8 cellular contexts compared by ENCODE assay signal in the genomic region with DNA sequence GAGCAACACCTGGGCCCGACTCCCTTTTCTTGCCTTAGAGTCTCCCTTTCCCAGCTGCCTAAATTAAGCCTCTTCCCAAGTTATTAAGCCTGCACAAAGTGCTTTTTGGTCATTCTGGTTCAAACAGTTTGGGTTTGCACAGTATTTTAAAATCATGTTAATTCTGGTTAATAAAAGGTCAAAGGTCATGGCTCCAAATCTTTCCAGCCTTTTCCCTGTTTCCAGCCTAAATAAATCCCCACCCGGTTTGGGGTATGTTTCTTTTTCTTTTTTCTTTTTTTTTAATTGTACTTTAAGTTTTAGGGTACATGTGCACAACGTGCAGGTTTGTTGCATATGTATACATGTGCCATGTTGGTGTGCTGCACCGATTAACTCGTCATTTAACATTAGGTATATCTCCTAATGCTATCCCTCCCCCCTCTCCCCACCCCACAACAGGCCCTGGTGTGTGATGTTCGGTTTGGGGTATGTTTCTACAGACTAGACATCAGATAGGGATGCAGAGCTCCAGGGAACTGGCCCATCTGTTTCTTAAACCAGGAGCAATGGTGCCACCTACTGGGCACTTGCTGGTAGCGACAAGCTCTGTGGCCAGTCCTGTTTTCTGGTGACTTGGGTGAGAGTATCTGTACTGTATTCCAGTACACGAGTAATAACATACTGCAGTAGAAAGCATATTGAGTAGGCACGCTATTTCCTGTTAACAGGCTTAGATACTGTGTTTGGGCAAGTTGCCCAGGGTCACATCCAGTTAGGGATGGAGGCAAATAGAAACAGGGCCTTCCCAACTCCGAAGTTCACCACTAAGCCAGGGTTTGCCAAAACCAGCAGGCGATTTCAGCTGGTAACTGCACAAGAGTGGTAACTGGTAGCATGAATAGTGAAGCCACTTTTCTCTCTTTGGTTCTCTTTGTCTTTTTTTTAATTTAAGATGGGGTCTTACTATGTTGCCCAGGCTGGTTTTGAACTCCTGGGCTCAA.
DNase-seq lines count a peak whose midpoint lies in the region; ATAC-seq and TF ChIP-seq lines count a peak whose summit lies in the region.

No MANE protein-coding gene starts in this region.

- H3K4me1 Mint-ChIP-seq in activated T-helper 1 cell treated with anti-CD3 and anti-CD28 coated beads, Interleukin-12 subunit alpha, Interleukin-12 subunit beta, Interleukin-2, Interleukin-4 antibody, amounts not matched to agents 30 ng/mL and 10 ng/mL and 1 ng/mL, durations not matched to agents 14 hours and 24 hours and 36 hours (ENCODE audit: low read depth) = peaks cover 16% of the 10 kb centered on the region
- H3K4me1 Mint-ChIP-seq in neural progenitor cell = peaks cover 47% of the 10 kb centered on the region

- peak; percentile 72 for ATAC-seq in GM19025 (IDR thresholded peaks at IDR 0.05; ENCODE audit: low read depth, unreplicated experiment)

- no peaks in the 10 kb centered on the region for H3K36me3 Mint-ChIP-seq in activated T-helper 1 cell treated with anti-CD3 and anti-CD28 coated beads, Interleukin-12 subunit alpha, Interleukin-12 subunit beta, Interleukin-2, Interleukin-4 antibody, amounts not matched to agents 30 ng/mL and 10 ng/mL and 1 ng/mL, durations not matched to agents 14 hours and 24 hours and 36 hours (ENCODE audit: low read depth)
- peaks cover 2% of the 10 kb centered on the region for H3K36me3 Mint-ChIP-seq in neural progenitor cell

- no peaks in the 10 kb centered on the region for H3K9me2 ChIP-seq in Karpas-422 (replicated peaks; ENCODE audit: insufficient read depth, low read length)

- H4K20me1 ChIP-seq in Karpas-422 (ENCODE audit: insufficient read depth, low read depth, low read length) = peaks cover 28% of the 10 kb centered on the region
- peaks cover 71% of the 10 kb centered on the region for H4K20me1 ChIP-seq in neural progenitor cell (ENCODE audit: low read depth)

- H3F3A ChIP-seq in neural progenitor cell (ENCODE audit: low read depth) = peaks cover 23% of the 10 kb centered on the region

- H3K27me3 Mint-ChIP-seq in activated T-helper 1 cell treated with anti-CD3 and anti-CD28 coated beads, Interleukin-12 subunit alpha, Interleukin-12 subunit beta, Interleukin-2, Interleukin-4 antibody, amounts not matched to agents 30 ng/mL and 10 ng/mL and 1 ng/mL, durations not matched to agents 14 hours and 24 hours and 36 hours (ENCODE audit: insufficient read depth) = peaks cover 2% of the 10 kb centered on the region
- H3K27me3 Mint-ChIP-seq in neural progenitor cell (ENCODE audit: insufficient read depth, low read depth) = peaks cover 3% of the 10 kb centered on the region

- H3K36me3 ChIP-seq in Karpas-422 (ENCODE audit: insufficient read depth, low read length) = no peaks in the 10 kb centered on the region
- no peaks in the 10 kb centered on the region for H3K36me3 ChIP-seq in neural progenitor cell
- H3K36me3 ChIP-seq in stomach = no peaks in the 10 kb centered on the region

- H3K79me2 ChIP-seq in Karpas-422 (ENCODE audit: low read length) (peaks cover 3% of the 10 kb centered on the region; the same call in 1 of the 2 replicates), neural progenitor cell (ENCODE audit: low read depth) (peaks cover 44% of the 10 kb centered on the region)

- H3K9me3 ChIP-seq in Karpas-422 (ENCODE audit: low read length) (peaks cover 3% of the 10 kb centered on the region; the same call in 1 of the 2 replicates), neural progenitor cell (ENCODE audit: low read depth) (no peaks in the 10 kb centered on the region), stomach (no peaks in the 10 kb centered on the region)

- TF ChIP-seq POLR2A in stomach (IDR thresholded peaks at IDR 0.05) = no peak

- intact Hi-C loops in activated T-helper 1 cell treated with anti-CD3 and anti-CD28 coated beads, Interleukin-12 subunit alpha, Interleukin-12 subunit beta, Interleukin-2, Interleukin-4 antibody, amounts not matched to agents 30 ng/mL and 10 ng/mL and 1 ng/mL, durations not matched to agents 14 hours and 24 hours and 36 hours (cut with micrococcal nuclease) = loop anchor here (1.0 kb wide), 4 partner anchors 80 to 414 kb away; a partner anchor contains a TSS
- intact Hi-C loops in stomach (cut with DNase I; ENCODE audit: low total_unique reads) = loop anchor here (5.0 kb wide), 1 partner anchor 76 kb away; no protein-coding TSS in a partner anchor

- H2AFZ ChIP-seq in Karpas-422 (ENCODE audit: low read length) (no peak overlapping the region), neural progenitor cell (replicated peaks) (no peak overlapping the region)

- H3K9ac ChIP-seq in Karpas-422 (ENCODE audit: low read length) = no peak overlapping the region
- no peak overlapping the region for H3K9ac ChIP-seq in neural progenitor cell

- no peaks in the 10 kb centered on the region for H3K27me3 ChIP-seq in Karpas-422 (ENCODE audit: low read length)
- H3K27me3 ChIP-seq in neural progenitor cell = no peaks in the 10 kb centered on the region
- H3K27me3 ChIP-seq in stomach = no peaks in the 10 kb centered on the region

- H3K4me1 ChIP-seq in Karpas-422 (ENCODE audit: low read length) = no peaks in the 10 kb centered on the region
- peaks cover 39% of the 10 kb centered on the region for H3K4me1 ChIP-seq in neural progenitor cell
- H3K4me1 ChIP-seq in stomach = peaks cover 0 to 36% (median 25%) of the 10 kb centered on the region in 4 donors

- DNase-seq in AG09309 (ENCODE audit: low read depth) = peak; percentile 67
- peak; percentile 95 for DNase-seq in Karpas-422
- DNase-seq in RPMI8226 = peak; percentile 81
- peak; percentile 73 for DNase-seq in activated T-helper 1 cell treated with anti-CD3 and anti-CD28 coated beads, Interleukin-12 subunit alpha, Interleukin-12 subunit beta, Interleukin-2, Interleukin-4 antibody, amounts not matched to agents 30 ng/mL and 10 ng/mL and 1 ng/mL, durations not matched to agents 14 hours and 24 hours and 36 hours (ENCODE audit: low spot score)
- peak; percentile 95 for DNase-seq in fibroblast of the aortic adventitia (ENCODE audit: low read depth)
- DNase-seq in neural progenitor cell (ENCODE audit: low spot score) = peak; percentile 94
- peak; percentile 90 for DNase-seq in stomach

- no peak overlapping the region for H3K27ac Mint-ChIP-seq in activated T-helper 1 cell treated with anti-CD3 and anti-CD28 coated beads, Interleukin-12 subunit alpha, Interleukin-12 subunit beta, Interleukin-2, Interleukin-4 antibody, amounts not matched to agents 30 ng/mL and 10 ng/mL and 1 ng/mL, durations not matched to agents 14 hours and 24 hours and 36 hours
- peak overlapping the region; percentile 33 for H3K27ac Mint-ChIP-seq in neural progenitor cell

- whole genome bisulfite sequencing in stomach, 5 donors = 31 to 38% (median 34%) methylated on average over 11 of the region's 11 CpGs

- H3K4me2 ChIP-seq in Karpas-422 (ENCODE audit: low read depth, low read length, poor library complexity, severe bottlenecking) (no peak overlapping the region), neural progenitor cell (peak overlapping the region; percentile 50)

- no peak overlapping the region for H3K27ac ChIP-seq in Karpas-422 (ENCODE audit: low read length)
- H3K27ac ChIP-seq in neural progenitor cell = no peak overlapping the region
- H3K27ac ChIP-seq in stomach = no peak overlapping the region

- peak; percentile 86 for TF ChIP-seq CTCF in AG09309 (IDR thresholded peaks at IDR 0.05; ENCODE audit: control insufficient read depth, insufficient read depth, low read depth, low read length, missing control alignments)
- TF ChIP-seq CTCF in fibroblast of the aortic adventitia (IDR thresholded peaks at IDR 0.05; ENCODE audit: insufficient read depth, low read length) = peak; percentile 89
- TF ChIP-seq CTCF in neural progenitor cell (IDR thresholded peaks at IDR 0.05) = peak; percentile 93
- TF ChIP-seq CTCF in stomach (IDR thresholded peaks at IDR 0.05) = peak in 5 of 7 experiments; percentile 78 to 87 (median 82)

- H3K4me3 ChIP-seq in AG09309 (ENCODE audit: control insufficient read depth, low read depth, low read length) = no peak overlapping the region
- H3K4me3 ChIP-seq in Karpas-422 (ENCODE audit: low read length) = no peak overlapping the region
- no peak overlapping the region for H3K4me3 ChIP-seq in fibroblast of the aortic adventitia (ENCODE audit: low read depth, low read length)
- no peak overlapping the region for H3K4me3 ChIP-seq in neural progenitor cell
- no peak overlapping the region for H3K4me3 ChIP-seq in stomach

- H3K4me3 Mint-ChIP-seq in activated T-helper 1 cell treated with anti-CD3 and anti-CD28 coated beads, Interleukin-12 subunit alpha, Interleukin-12 subunit beta, Interleukin-2, Interleukin-4 antibody, amounts not matched to agents 30 ng/mL and 10 ng/mL and 1 ng/mL, durations not matched to agents 14 hours and 24 hours and 36 hours = no peak overlapping the region
- H3K4me3 Mint-ChIP-seq in neural progenitor cell = no peak overlapping the region

- H3K9me3 Mint-ChIP-seq in activated T-helper 1 cell treated with anti-CD3 and anti-CD28 coated beads, Interleukin-12 subunit alpha, Interleukin-12 subunit beta, Interleukin-2, Interleukin-4 antibody, amounts not matched to agents 30 ng/mL and 10 ng/mL and 1 ng/mL, durations not matched to agents 14 hours and 24 hours and 36 hours = no peaks in the 10 kb centered on the region
- H3K9me3 Mint-ChIP-seq in neural progenitor cell = no peaks in the 10 kb centered on the region

- TF ChIP-seq EP300 in stomach (IDR thresholded peaks at IDR 0.05) = no peak
